ENCODE assay signal across 21 cellular contexts in the genomic region with DNA sequence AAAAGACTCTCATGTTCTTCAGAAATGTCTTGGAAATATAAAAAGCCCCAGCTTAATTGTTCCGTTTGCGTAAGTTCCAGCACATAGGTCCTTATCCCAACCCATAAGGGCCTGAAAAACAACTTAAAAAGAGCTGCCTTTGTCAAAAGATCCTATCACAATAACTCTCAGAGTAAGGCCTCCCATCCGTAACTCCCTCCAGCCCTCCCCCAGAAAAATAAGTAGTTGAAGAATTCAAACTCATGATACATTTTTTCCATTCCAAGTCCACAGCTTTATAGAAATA.
"Had no signal": no experiment of that assay in that cellular context is flagged by ENCODE, and none has a peak within 500 bp of the region (broad histone marks: within the 10 kb centered on the region; RNA-seq: fewer than 3 reads in every experiment).

No MANE protein-coding gene starts in this region.

- H3K4me3 ChIP-seq: sigmoid colon, thyroid gland had no signal

- H3K4me1 Mint-ChIP-seq: activated naive CD4-positive, alpha-beta T cell treated with anti-CD3 and anti-CD28 coated beads, Interleukin-2, amount 50 U/mL, for 24 hours; naive B cell; stimulated activated naive B cell treated with anti-CD40 and anti-IgM and Interleukin-4, amounts not matched to agents 10 μg/mL and 1 μg/mL and 100 μg/mL, for 72 hours had no signal

- H3K4me3 Mint-ChIP-seq: activated CD8-positive, alpha-beta T cell treated with anti-CD3 and anti-CD28 coated beads, Interleukin-2, amount 10 ng/mL, durations not matched to agents 7 days and 5 days; activated naive CD4-positive, alpha-beta T cell treated with anti-CD3 and anti-CD28 coated beads, Interleukin-2, amount 50 U/mL, for 24 hours; brain; effector memory CD8-positive, alpha-beta T cell; naive B cell; stimulated activated naive B cell treated with anti-CD40 and anti-IgM and Interleukin-4, amounts not matched to agents 10 μg/mL and 1 μg/mL and 100 μg/mL, for 72 hours had no signal

- H3K9me3 Mint-ChIP-seq: activated naive CD4-positive, alpha-beta T cell treated with anti-CD3 and anti-CD28 coated beads, Interleukin-2, amount 50 U/mL, for 24 hours; brain; effector memory CD8-positive, alpha-beta T cell; naive B cell; stimulated activated naive B cell treated with anti-CD40 and anti-IgM and Interleukin-4, amounts not matched to agents 10 μg/mL and 1 μg/mL and 100 μg/mL, for 72 hours had no signal

- H3K27me3 Mint-ChIP-seq: activated naive CD4-positive, alpha-beta T cell treated with anti-CD3 and anti-CD28 coated beads, Interleukin-2, amount 50 U/mL, for 24 hours; effector memory CD8-positive, alpha-beta T cell; stimulated activated naive B cell treated with anti-CD40 and anti-IgM and Interleukin-4, amounts not matched to agents 10 μg/mL and 1 μg/mL and 100 μg/mL, for 72 hours had no signal

- H3K27ac Mint-ChIP-seq: activated CD8-positive, alpha-beta T cell treated with anti-CD3 and anti-CD28 coated beads, Interleukin-2, amount 10 ng/mL, durations not matched to agents 7 days and 5 days; activated naive CD4-positive, alpha-beta T cell treated with anti-CD3 and anti-CD28 coated beads, Interleukin-2, amount 50 U/mL, for 24 hours; brain; effector memory CD8-positive, alpha-beta T cell; stimulated activated naive B cell treated with anti-CD40 and anti-IgM and Interleukin-4, amounts not matched to agents 10 μg/mL and 1 μg/mL and 100 μg/mL, for 72 hours had no signal

- DNase-seq: activated CD4-positive, alpha-beta T cell treated with anti-CD3 and anti-CD28 coated beads for 1 hour; activated CD4-positive, alpha-beta T cell treated with anti-CD3 and anti-CD28 coated beads, Interleukin-2, amount 50 U/mL, for 1 hour; activated CD8-positive, alpha-beta T cell treated with anti-CD3 and anti-CD28 coated beads, Interleukin-2, amount 10 ng/mL, durations not matched to agents 7 days and 5 days; activated gamma-delta T cell treated with Interleukin-2 at 50 U/mL for 16 hours; activated T-cell treated with anti-CD3 and anti-CD28 coated beads, Interleukin-2, amount 50 U/mL, for 1 hour; anterior cingulate cortex; dermis blood vessel endothelial cell; effector memory CD8-positive, alpha-beta T cell; glutamatergic neuron; hypothalamus; mesendoderm; naive B cell; occipital lobe; sigmoid colon; stimulated activated CD4-positive, alpha-beta T cell treated with anti-CD3 and anti-CD28 coated beads, Interleukin-2, amount 100 ng/mL, for 48 hours; stimulated activated CD8-positive, alpha-beta memory T cell treated with anti-CD3 and anti-CD28 coated beads, Interleukin-4, amount 100 ng/mL, for 48 hours; stimulated activated naive B cell treated with anti-CD40 and anti-IgM and Interleukin-4, amounts not matched to agents 10 μg/mL and 1 μg/mL and 100 μg/mL, for 72 hours; thyroid gland; WERI-Rb-1 had no signal

- H3K36me3 Mint-ChIP-seq: activated naive CD4-positive, alpha-beta T cell treated with anti-CD3 and anti-CD28 coated beads, Interleukin-2, amount 50 U/mL, for 24 hours; brain; naive B cell; stimulated activated naive B cell treated with anti-CD40 and anti-IgM and Interleukin-4, amounts not matched to agents 10 μg/mL and 1 μg/mL and 100 μg/mL, for 72 hours had no signal

- H3K4me1 ChIP-seq: sigmoid colon had no signal

- H3K36me3 ChIP-seq: sigmoid colon, thyroid gland, WERI-Rb-1 had no signal

- H3K27me3 ChIP-seq: sigmoid colon, thyroid gland had no signal

- H3K27ac ChIP-seq: sigmoid colon, WERI-Rb-1 had no signal

- H3K9me3 ChIP-seq: sigmoid colon, thyroid gland had no signal
